Comparison of ENCODE assay signal across 11 cellular contexts in the genomic region with DNA sequence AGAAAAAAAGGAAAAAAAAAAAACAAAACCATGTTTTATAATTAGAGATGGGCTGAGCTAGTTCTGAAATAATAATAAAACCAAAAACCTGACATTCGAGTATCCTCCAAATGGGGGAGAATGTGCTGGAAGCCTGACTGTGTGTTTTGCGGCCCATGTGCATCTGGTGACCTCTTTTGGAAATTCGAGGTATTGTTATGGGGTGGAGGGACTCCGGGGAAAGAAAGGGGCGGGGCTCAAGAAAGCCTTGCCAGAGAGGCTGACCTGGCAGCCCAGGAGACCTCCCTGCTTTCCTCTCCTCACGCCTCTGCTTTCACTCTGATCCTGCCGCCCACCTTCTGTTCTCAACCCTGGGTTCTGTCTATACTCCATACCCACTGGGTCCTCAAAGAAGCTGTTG.
A peak's percentile ranks its signal among the peaks of the same experiment; 100 is the strongest.
DNase-seq lines count a peak whose midpoint lies in the region; ATAC-seq and TF ChIP-seq lines count a peak whose summit lies in the region.
"Had no signal": no experiment of that assay in that cellular context is flagged by ENCODE, and none has a peak within 500 bp of the region (broad histone marks: within the 10 kb centered on the region; RNA-seq: fewer than 3 reads in every experiment).

No MANE protein-coding gene starts in this region.

- H3K36me3 ChIP-seq in BJ (ENCODE audit: control insufficient read depth, insufficient read depth, low read length) = no peaks in the 10 kb centered on the region

- TF ChIP-seq POLR2A in erythroblast (IDR thresholded peaks at IDR 0.05; ENCODE audit: low read length) = no peak

- DNase-seq in BJ (ENCODE audit: low read depth) (no peak), GM13976 (ENCODE audit: low spot score) (peak; percentile 78), NOMO-1 (lab: John Stamatoyannopoulos, UW; ENCODE audit: unreplicated experiment in 2 of 2) (peak; percentile 33 to 39), erythroblast (lab: John Stamatoyannopoulos, UW) (peak; percentile 81 to 82), NCI-H2081 (lab: John Stamatoyannopoulos, UW) (no peak), GF-D8 (lab: John Stamatoyannopoulos, UW) (no peak)
- DNase-seq: stimulated activated naive B cell treated with anti-CD40 and anti-IgM and Interleukin-4, amounts not matched to agents 10 μg/mL and 1 μg/mL and 100 μg/mL, for 72 hours had no signal

- POLR2A ChIA-PET in BJ (lab: Charles Lee) = interaction anchor here (0.7 kb wide), 1 partner anchor 26 kb away, joined by 3 read pairs; no protein-coding TSS in a partner anchor

- no peaks in the 10 kb centered on the region for H3K27me3 ChIP-seq in BJ (ENCODE audit: control insufficient read depth, insufficient read depth, low read length)

- CTCF ChIA-PET in BJ (lab: Yijun Ruan, JAX) = interaction anchor here (1.0 to 6.3 kb wide), 4 partner anchors 10 to 553 kb away, joined by 3 to 54 read pairs (median 5); no protein-coding TSS in a partner anchor

- no peak for ATAC-seq in GM21381 (IDR thresholded peaks at IDR 0.05; ENCODE audit: unreplicated experiment)
- ATAC-seq in HG03442 (IDR thresholded peaks at IDR 0.05; ENCODE audit: unreplicated experiment) = no peak
- ATAC-seq: activated T-helper 17 cell treated with anti-CD3 and anti-CD28 coated beads, Interleukin-2, amount 50 U/mL, for 72 hours; mucosa of descending colon; stimulated activated naive B cell treated with anti-CD40 and anti-IgM and Interleukin-4, amounts not matched to agents 10 μg/mL and 1 μg/mL and 100 μg/mL, for 72 hours had no signal

- TF ChIP-seq CTCF in BJ (IDR thresholded peaks at IDR 0.05; ENCODE audit: insufficient read depth, low read depth, low read length) (peak; percentile 18; the same call in 1 of the 2 replicates), GM13976 (IDR thresholded peaks at IDR 0.05; ENCODE audit: borderline replicate concordance, control extremely low read depth, extremely low read depth, insufficient read depth, missing control alignments) (peak; percentile 37)

- in situ Hi-C loops in GM13976 (cut with MboI; ENCODE audit: low sequenced_read_pairs, unreplicated experiment) = loop anchor here (25.0 kb wide), 1 partner anchor 941 kb away; no protein-coding TSS in a partner anchor

- no peak overlapping the region for H3K4me3 ChIP-seq in BJ (ENCODE audit: low read depth, low read length)
- H3K4me3 ChIP-seq: mucosa of descending colon had no signal

Comparison
In these comparisons a context has a peak if more than half of its experiments do, and no peak if none do; other contexts are left out.
1. DNase-seq: peak in GM13976 (single experiment), NOMO-1 (2 of 2) and erythroblast (2 of 2); none in BJ (single experiment), NCI-H2081 (0 of 2) and GF-D8 (single experiment).